ENCODE assay signal across 1 cellular context in genomic region chr4:138561276-138561880, GRCh38.
TF ChIP-seq lines count a peak whose summit lies in the region.

No MANE protein-coding gene starts in this region.

TF ChIP-seq in GM23338, 12 proteins besides CTCF, POLR2A, EP300 and RAD21 (continued from another document):
- no peak for TF ChIP-seq ZNF462 (CRISPR knock-in tag; IDR thresholded peaks at IDR 0.05)
